In genomic region chr11:69312418-69313399, GRCh38 we compare ENCODE assay signal across 13 cellular contexts. TPM values are rescaled to one million over a fixed set of nuclear protein-coding genes. Genes with fewer than 3 reads are reported as not detected.
DNase-seq lines count a peak whose midpoint lies in the region; ATAC-seq and TF ChIP-seq lines count a peak whose summit lies in the region.
"Had no signal": no experiment of that assay in that cellular context is flagged by ENCODE, and none has a peak within 500 bp of the region (broad histone marks: within the 10 kb centered on the region; RNA-seq: fewer than 3 reads in every experiment).

No MANE protein-coding gene starts in this region.

- no peaks in the 10 kb centered on the region for H3K36me3 Mint-ChIP-seq in activated T-cell treated with anti-CD3 and anti-CD28 coated beads, Interleukin-2, amount 50 U/mL, for 24 hours (ENCODE audit: low read depth)
- H3K36me3 Mint-ChIP-seq in activated T-cell treated with anti-CD3 and anti-CD28 coated beads, Interleukin-2, amount 50 U/mL, for 4 hours (ENCODE audit: insufficient read depth) = no peaks in the 10 kb centered on the region
- H3K36me3 Mint-ChIP-seq in activated B cell treated with CpG ODN at 0.5 μM for 24 hours (ENCODE audit: low read depth) = no peaks in the 10 kb centered on the region
- H3K36me3 Mint-ChIP-seq in stimulated activated memory B cell treated with anti-CD40 and anti-IgM and Interleukin-4, amounts not matched to agents 10 μg/mL and 1 μg/mL and 100 μg/mL, for 72 hours = no peaks in the 10 kb centered on the region
- H3K36me3 Mint-ChIP-seq in CD4-positive, alpha-beta memory T cell = no peaks in the 10 kb centered on the region

- H3K9me3 ChIP-seq in left lung = no peaks in the 10 kb centered on the region
- no peaks in the 10 kb centered on the region for H3K9me3 ChIP-seq in CD4-positive, alpha-beta memory T cell (ENCODE audit: control insufficient read depth in 1 of 2, low read length in 2 of 2)
- H3K9me3 ChIP-seq: Peyer's patch had no signal

- H3K4me1 Mint-ChIP-seq in activated T-cell treated with anti-CD3 and anti-CD28 coated beads, Interleukin-2, amount 50 U/mL, for 24 hours (ENCODE audit: low read depth) = peaks cover 39% of the 10 kb centered on the region
- peaks cover 42% of the 10 kb centered on the region for H3K4me1 Mint-ChIP-seq in activated T-cell treated with anti-CD3 and anti-CD28 coated beads, Interleukin-2, amount 50 U/mL, for 4 hours (ENCODE audit: low read depth)
- peaks cover 27% of the 10 kb centered on the region for H3K4me1 Mint-ChIP-seq in activated B cell treated with CpG ODN at 0.5 μM for 24 hours
- H3K4me1 Mint-ChIP-seq in stimulated activated memory B cell treated with anti-CD40 and anti-IgM and Interleukin-4, amounts not matched to agents 10 μg/mL and 1 μg/mL and 100 μg/mL, for 72 hours = peaks cover 25% of the 10 kb centered on the region
- H3K4me1 Mint-ChIP-seq in CD4-positive, alpha-beta memory T cell = peaks cover 24 to 48% (median 37%) of the 10 kb centered on the region in 4 donors
- H3K4me1 Mint-ChIP-seq: GM23338 had no signal

- H3K9me3 Mint-ChIP-seq in activated T-cell treated with anti-CD3 and anti-CD28 coated beads, Interleukin-2, amount 50 U/mL, for 24 hours = no peaks in the 10 kb centered on the region
- no peaks in the 10 kb centered on the region for H3K9me3 Mint-ChIP-seq in activated T-cell treated with anti-CD3 and anti-CD28 coated beads, Interleukin-2, amount 50 U/mL, for 4 hours
- peaks cover 3% of the 10 kb centered on the region for H3K9me3 Mint-ChIP-seq in activated B cell treated with CpG ODN at 0.5 μM for 24 hours
- H3K9me3 Mint-ChIP-seq in stimulated activated memory B cell treated with anti-CD40 and anti-IgM and Interleukin-4, amounts not matched to agents 10 μg/mL and 1 μg/mL and 100 μg/mL, for 72 hours = no peaks in the 10 kb centered on the region
- peaks cover 0 to 3% (median 0%) of the 10 kb centered on the region in 8 donors for H3K9me3 Mint-ChIP-seq in CD4-positive, alpha-beta memory T cell
- H3K9me3 Mint-ChIP-seq: GM23338 had no signal

- intact Hi-C loops in activated B cell treated with CpG ODN at 0.5 μM for 24 hours (cut with micrococcal nuclease) = no loop called here
- intact Hi-C loops in left lung (cut with DNase I) = no loop called here
- intact Hi-C loops in CD4-positive, alpha-beta memory T cell (cut with micrococcal nuclease) = no loop called here

- H3K4me3 Mint-ChIP-seq in activated T-cell treated with anti-CD3 and anti-CD28 coated beads, Interleukin-2, amount 50 U/mL, for 24 hours = no peak overlapping the region
- H3K4me3 Mint-ChIP-seq in activated T-cell treated with anti-CD3 and anti-CD28 coated beads, Interleukin-2, amount 50 U/mL, for 4 hours = no peak overlapping the region
- no peak overlapping the region for H3K4me3 Mint-ChIP-seq in activated B cell treated with CpG ODN at 0.5 μM for 24 hours
- no peak overlapping the region for H3K4me3 Mint-ChIP-seq in stimulated activated memory B cell treated with anti-CD40 and anti-IgM and Interleukin-4, amounts not matched to agents 10 μg/mL and 1 μg/mL and 100 μg/mL, for 72 hours
- H3K4me3 Mint-ChIP-seq in CD4-positive, alpha-beta memory T cell = peak overlapping the region in 2 of 8 donors; percentile 4 to 27
- H3K4me3 Mint-ChIP-seq: GM23338 had no signal

- CTCF ChIA-PET in activated B cell treated with CpG ODN at 0.5 μM for 24 hours (lab: Charles Lee) = interaction anchor here (1.0 kb wide), 1 partner anchor 20 kb away, joined by 3 read pairs; no protein-coding TSS in a partner anchor
- CTCF ChIA-PET in CD4-positive, alpha-beta memory T cell (lab: Charles Lee; ENCODE audit: partially characterized antibody) = interaction anchor here (1.0 to 1.4 kb wide), 2 partner anchors 8 to 358 kb away, joined by 3 to 6 read pairs; no protein-coding TSS in a partner anchor

- ATAC-seq in activated T-cell treated with anti-CD3 and anti-CD28 coated beads, Interleukin-2, amount 50 U/mL, for 4 hours = no peak
- ATAC-seq in activated B cell treated with CpG ODN at 0.5 μM for 24 hours (ENCODE audit: low read depth) (no peak), left lung (peak; percentile 28), GM18498 (IDR thresholded peaks at IDR 0.05; ENCODE audit: unreplicated experiment) (no peak)
- ATAC-seq in stimulated activated memory B cell treated with anti-CD40 and anti-IgM and Interleukin-4, amounts not matched to agents 10 μg/mL and 1 μg/mL and 100 μg/mL, for 72 hours = no peak
- ATAC-seq: GM23338 had no signal

- H3K27me3 Mint-ChIP-seq in activated T-cell treated with anti-CD3 and anti-CD28 coated beads, Interleukin-2, amount 50 U/mL, for 24 hours = no peaks in the 10 kb centered on the region
- no peaks in the 10 kb centered on the region for H3K27me3 Mint-ChIP-seq in activated T-cell treated with anti-CD3 and anti-CD28 coated beads, Interleukin-2, amount 50 U/mL, for 4 hours (ENCODE audit: low read depth)
- no peaks in the 10 kb centered on the region for H3K27me3 Mint-ChIP-seq in activated B cell treated with CpG ODN at 0.5 μM for 24 hours
- H3K27me3 Mint-ChIP-seq in stimulated activated memory B cell treated with anti-CD40 and anti-IgM and Interleukin-4, amounts not matched to agents 10 μg/mL and 1 μg/mL and 100 μg/mL, for 72 hours = no peaks in the 10 kb centered on the region
- H3K27me3 Mint-ChIP-seq in CD4-positive, alpha-beta memory T cell = no peaks in the 10 kb centered on the region

- H3K36me3 ChIP-seq in left lung = no peaks in the 10 kb centered on the region
- H3K36me3 ChIP-seq in CD4-positive, alpha-beta memory T cell (ENCODE audit: insufficient read depth, low read length) = no peaks in the 10 kb centered on the region
- H3K36me3 ChIP-seq: ascending aorta, Peyer's patch had no signal

- no peak for TF ChIP-seq CTCF in activated B cell treated with CpG ODN at 0.5 μM for 24 hours (IDR thresholded peaks at IDR 0.05)
- no peak for TF ChIP-seq CTCF in left lung (IDR thresholded peaks at IDR 0.05)

- POLR2A ChIA-PET in activated B cell treated with CpG ODN at 0.5 μM for 24 hours (lab: Charles Lee) = interaction anchor here (0.6 to 2.2 kb wide), 2 partner anchors 15 to 330 kb away, joined by 4 to 15 read pairs; no protein-coding TSS in a partner anchor
- POLR2A ChIA-PET in CD4-positive, alpha-beta memory T cell (lab: Charles Lee; ENCODE audit: partially characterized antibody) = interaction anchor here (0.7 to 1.5 kb wide), 4 partner anchors 14 to 21 kb away, joined by 3 to 13 read pairs (median 4); no protein-coding TSS in a partner anchor

- peak overlapping the region in 1 of 2 donors; percentile 69 for H3K27ac ChIP-seq in left lung
- no peak overlapping the region for H3K27ac ChIP-seq in CD4-positive, alpha-beta memory T cell (ENCODE audit: low read depth, low read length)
- H3K27ac ChIP-seq: ascending aorta had no signal

- peaks cover 12 to 35% of the 10 kb centered on the region in 2 donors for H3K4me1 ChIP-seq in left lung
- peaks cover 33% of the 10 kb centered on the region for H3K4me1 ChIP-seq in CD4-positive, alpha-beta memory T cell (ENCODE audit: insufficient read depth, low read length)

- DNase-seq in activated T-cell treated with anti-CD3 and anti-CD28 coated beads, Interleukin-2, amount 50 U/mL, for 24 hours = peak; percentile 31
- DNase-seq in activated T-cell treated with anti-CD3 and anti-CD28 coated beads, Interleukin-2, amount 50 U/mL, for 4 hours = no peak
- DNase-seq in activated B cell treated with CpG ODN at 0.5 μM for 24 hours = peak; percentile 13
- peak in 1 of 2 donors; percentile 39 for DNase-seq in left lung
- no peak for DNase-seq in CD4-positive, alpha-beta memory T cell
- no peak for DNase-seq in RPMI8226
- DNase-seq: kidney glomerular epithelial cell, NCI-H510A treated with DMSO at 0.1 percent for 48 hours had no signal

- no peaks in the 10 kb centered on the region for H3K27me3 ChIP-seq in left lung
- no peaks in the 10 kb centered on the region for H3K27me3 ChIP-seq in CD4-positive, alpha-beta memory T cell (ENCODE audit: insufficient read depth, low read length)
- H3K27me3 ChIP-seq: ascending aorta, Peyer's patch had no signal

- H3K27ac Mint-ChIP-seq in activated T-cell treated with anti-CD3 and anti-CD28 coated beads, Interleukin-2, amount 50 U/mL, for 24 hours = no peak overlapping the region
- no peak overlapping the region for H3K27ac Mint-ChIP-seq in activated B cell treated with CpG ODN at 0.5 μM for 24 hours
- peak overlapping the region; percentile 45 for H3K27ac Mint-ChIP-seq in stimulated activated memory B cell treated with anti-CD40 and anti-IgM and Interleukin-4, amounts not matched to agents 10 μg/mL and 1 μg/mL and 100 μg/mL, for 72 hours
- H3K27ac Mint-ChIP-seq in CD4-positive, alpha-beta memory T cell = peak overlapping the region in 2 of 7 donors; percentile 18 to 57
- H3K27ac Mint-ChIP-seq: GM23338 had no signal

- H3K4me3 ChIP-seq in left lung = no peak overlapping the region
- H3K4me3 ChIP-seq in CD4-positive, alpha-beta memory T cell (ENCODE audit: low read length in 2 of 2) = no peak overlapping the region
- H3K4me3 ChIP-seq: ascending aorta, GM23338, Peyer's patch had no signal

RNA-seq across cellular contexts. Expression of gene MYEOV, which starts 18.8 kb away (rescaled TPM):
- under 1 TPM in 2 of 3 donors, not detected in 1; 0.10 to 0.50 TPM for total RNA-seq in activated T-cell treated with anti-CD3 and anti-CD28 coated beads, Interleukin-2, amount 50 U/mL, for 4 hours
- total RNA-seq in activated B cell treated with CpG ODN at 0.5 μM for 24 hours (0.62 TPM in 1 of 2 replicates, not detected in the other), left lung (under 1 TPM; 0.47 to 0.85 TPM)
- not detected for total RNA-seq in CD4-positive, alpha-beta memory T cell
- polyA plus RNA-seq in CD4-positive, alpha-beta memory T cell = not detected
- total RNA-seq: ascending aorta had no signal
- polyA plus RNA-seq: GM23338 had no signal

Comparison
In these comparisons a context has a peak if more than half of its experiments do, and no peak if none do; other contexts are left out.
1. DNase-seq: peak in activated T-cell treated with anti-CD3 and anti-CD28 coated beads, Interleukin-2, amount 50 U/mL, for 24 hours (single experiment) and activated B cell treated with CpG ODN at 0.5 μM for 24 hours (single experiment); none in activated T-cell treated with anti-CD3 and anti-CD28 coated beads, Interleukin-2, amount 50 U/mL, for 4 hours (single experiment), CD4-positive, alpha-beta memory T cell (0 of 5) and RPMI8226 (single experiment).